Comparison of ENCODE assay signal across 26 cellular contexts in the genomic region with DNA sequence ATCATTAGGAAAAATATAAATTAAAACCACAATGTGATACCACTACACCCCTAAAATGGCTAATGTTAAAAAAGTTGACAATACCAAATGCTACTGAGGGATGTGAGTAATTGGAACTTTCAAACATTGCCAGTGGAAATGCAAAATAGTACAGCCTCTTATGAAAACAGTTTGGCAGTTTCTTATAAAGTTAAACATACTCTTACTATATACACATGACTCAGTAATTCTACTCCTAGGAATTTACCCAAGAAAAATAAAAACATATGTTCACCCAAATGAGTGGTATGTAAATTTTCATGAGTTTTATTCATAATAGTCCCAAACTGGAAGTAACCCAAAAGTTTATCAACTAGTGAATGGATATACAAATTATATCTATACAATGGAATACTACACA.
"Had no signal": no experiment of that assay in that cellular context is flagged by ENCODE, and none has a peak within 500 bp of the region (broad histone marks: within the 10 kb centered on the region; RNA-seq: fewer than 3 reads in every experiment).

No MANE protein-coding gene starts in this region.

- H3K4me1 ChIP-seq: adrenal gland, Peyer's patch, SJCRH30 had no signal

- DNase-seq: activated CD4-positive, alpha-beta memory T cell treated with anti-CD3 and anti-CD28 coated beads for 36 hours; activated CD4-positive, alpha-beta T cell treated with anti-CD3 and anti-CD28 coated beads, Interleukin-2, amount 10 ng/mL, durations not matched to agents 7 days and 5 days; activated CD4-positive, CD25-positive, alpha-beta regulatory T cell; activated gamma-delta T cell treated with Interleukin-2 at 50 U/mL for 16 hours; activated naive CD4-positive, alpha-beta T cell treated with anti-CD3 and anti-CD28 coated beads, Interleukin-2, amount 10 ng/mL, durations not matched to agents 7 days and 5 days; activated naive CD8-positive, alpha-beta T cell treated with anti-CD3 and anti-CD28 coated beads for 36 hours; activated T-cell treated with anti-CD3 and anti-CD28 coated beads for 4 hours; adrenal gland; anterior cingulate cortex; central memory CD4-positive, alpha-beta T cell; Karpas-422; MM.1S; NCI-H1105; NCI-H1436 treated with DMSO at 0.1 percent for 48 hours; NCI-H187; NCI-H2081; NCI-H510A treated with DMSO at 0.1 percent for 48 hours; NCI-H69; NK-92 treated with Interleukin-12 subunit alpha and Interleukin-12 subunit beta, amount 100 ng/mL, for 24 hours; Peyer's patch; Right ventricle myocardium superior; SJCRH30; SK-N-SH; T-helper 1 cell had no signal

- H3K4me3 ChIP-seq: adrenal gland, Peyer's patch, SJCRH30 had no signal

- H3K27ac ChIP-seq: adrenal gland, Peyer's patch, RWPE1, SJCRH30, VCaP had no signal

- H3K9ac ChIP-seq: SK-N-SH had no signal

- H3K36me3 ChIP-seq: adrenal gland, Peyer's patch, SJCRH30 had no signal

- H3K4me2 ChIP-seq: SK-N-SH had no signal

- H3K27me3 ChIP-seq: adrenal gland, Peyer's patch, SJCRH30 had no signal

- H3K9me3 ChIP-seq: adrenal gland, Peyer's patch, SK-N-SH had no signal
